ENCODE assay signal across 15 cellular contexts in the genomic region with DNA sequence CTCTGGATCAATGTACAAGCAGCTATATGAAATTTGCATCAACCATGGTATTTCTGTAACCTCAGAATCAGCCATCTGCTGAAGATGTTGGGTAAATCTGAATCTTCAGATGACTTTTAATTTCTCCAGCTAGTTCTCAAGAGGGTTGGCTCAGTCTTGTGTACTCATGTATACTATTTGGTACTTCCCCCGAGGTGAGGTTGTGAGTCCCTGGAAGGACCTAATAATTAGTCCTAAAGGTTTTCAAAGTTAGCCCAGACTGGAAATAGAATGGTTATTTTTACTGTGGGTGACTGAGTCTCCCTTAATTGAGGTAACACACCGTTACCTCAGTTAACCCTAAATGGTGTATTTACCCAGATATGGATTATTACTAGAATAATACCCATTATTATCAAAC.
DNase-seq lines count a peak whose midpoint lies in the region; ATAC-seq and TF ChIP-seq lines count a peak whose summit lies in the region.
"Had no signal": no experiment of that assay in that cellular context is flagged by ENCODE, and none has a peak within 500 bp of the region (broad histone marks: within the 10 kb centered on the region; RNA-seq: fewer than 3 reads in every experiment).

No MANE protein-coding gene starts in this region.

- no peak overlapping the region for H3K4me3 ChIP-seq in GM23248
- H3K4me3 ChIP-seq in OCI-LY3 (ENCODE audit: low read length), result no peak overlapping the region
- peak overlapping the region; percentile 62 for H3K4me3 ChIP-seq in left ventricle myocardium inferior
- H3K4me3 ChIP-seq in colonic mucosa, result no peak overlapping the region
- H3K4me3 ChIP-seq: BLaER1 treated with 17β-estradiol and CSF1 and Interleukin-3, amounts not matched to agents 10 nM and 100 nM had no signal

- H4K20me1 ChIP-seq in GM23248 (ENCODE audit: insufficient read depth) (no peaks in the 10 kb centered on the region), OCI-LY3 (ENCODE audit: insufficient read depth, low read length) (no peaks in the 10 kb centered on the region)
- H4K20me1 ChIP-seq: BLaER1 treated with 17β-estradiol and CSF1 and Interleukin-3, amounts not matched to agents 10 nM and 100 nM had no signal

- in situ Hi-C loops in GM23248 (cut with MboI), result no loop called here

- 0 out of 2 replicates have a peak overlapping the region, but pooled peaks have one; percentile 7 for H3K9ac ChIP-seq in GM23248
- H3K9ac ChIP-seq in OCI-LY3 (ENCODE audit: low read length), result no peak overlapping the region
- H3K9ac ChIP-seq in colonic mucosa (ENCODE audit: low read depth in 2 of 2, low read length in 2 of 2), result no peak overlapping the region
- H3K9ac ChIP-seq: BLaER1 treated with 17β-estradiol and CSF1 and Interleukin-3, amounts not matched to agents 10 nM and 100 nM had no signal

- intact Hi-C loops in Right ventricle myocardium inferior (cut with DNase I), result loop anchor here (5.0 kb wide), 1 partner anchor 91 kb away; no protein-coding TSS in a partner anchor
- intact Hi-C loops in cardiac septum (cut with DNase I), result no loop called here
- intact Hi-C loops in left ventricle myocardium inferior (cut with micrococcal nuclease), result loop anchor here (10.0 kb wide), 1 partner anchor 94 kb away; no protein-coding TSS in a partner anchor
- intact Hi-C loops in colonic mucosa (cut with DNase I), result loop anchor here (5.0 kb wide), 2 partner anchors 91 to 431 kb away; no protein-coding TSS in a partner anchor

- 47 to 53% methylated on average over 2 of the region's 2 CpGs for WGBS in GM23248 (ENCODE audit: low coverage in 1 of 2, low lambda C conversion rate in 2 of 2, missing lambda C conversion rate in 2 of 2), 2 experiments

- H3K9me3 ChIP-seq in GM23248 (ENCODE audit: low read depth) (no peaks in the 10 kb centered on the region), OCI-LY3 (ENCODE audit: insufficient read depth, low read length) (no peaks in the 10 kb centered on the region), left ventricle myocardium inferior (replicated peaks) (no peaks in the 10 kb centered on the region), colonic mucosa (no peaks in the 10 kb centered on the region)
- H3K9me3 ChIP-seq: BLaER1 treated with 17β-estradiol and CSF1 and Interleukin-3, amounts not matched to agents 10 nM and 100 nM had no signal

- no peak for DNase-seq in Right ventricle myocardium inferior (ENCODE audit: missing footprints)
- no peak for DNase-seq in cardiac septum (ENCODE audit: low spot score)
- no peak for DNase-seq in GM23248
- DNase-seq in left ventricle myocardium inferior, result no peak
- DNase-seq in activated CD4-positive, alpha-beta T cell treated with anti-CD3 and anti-CD28 coated beads for 4 hours, result no peak
- DNase-seq in OCI-M2 (lab: John Stamatoyannopoulos, UW; ENCODE audit: unreplicated experiment), result no peak
- DNase-seq in colonic mucosa, result no peak
- DNase-seq: 8988T; CD8-positive, alpha-beta T cell; DMS79 treated with DMSO at 0.1 percent for 48 hours; GF-D8; H9 had no signal

- no peak overlapping the region for H2AFZ ChIP-seq in GM23248
- no peak overlapping the region for H2AFZ ChIP-seq in OCI-LY3 (ENCODE audit: low read depth, low read length)

- H3K36me3 ChIP-seq in GM23248 (ENCODE audit: low read depth) (no peaks in the 10 kb centered on the region), OCI-LY3 (replicated peaks; ENCODE audit: low read depth, low read length) (no peaks in the 10 kb centered on the region), left ventricle myocardium inferior (peaks cover 18% of the 10 kb centered on the region), colonic mucosa (no peaks in the 10 kb centered on the region)
- H3K36me3 ChIP-seq: BLaER1 treated with 17β-estradiol and CSF1 and Interleukin-3, amounts not matched to agents 10 nM and 100 nM had no signal

- H3K9me2 ChIP-seq in GM23248 (ENCODE audit: insufficient read depth), result no peaks in the 10 kb centered on the region

- H3K27ac ChIP-seq in GM23248 (no peak overlapping the region), OCI-LY3 (ENCODE audit: low read length) (no peak overlapping the region), left ventricle myocardium inferior (replicated peaks) (peak overlapping the region; percentile 60), colonic mucosa (no peak overlapping the region)
- H3K27ac ChIP-seq: BLaER1 treated with 17β-estradiol and CSF1 and Interleukin-3, amounts not matched to agents 10 nM and 100 nM had no signal

- no peaks in the 10 kb centered on the region for H3K27me3 ChIP-seq in GM23248 (replicated peaks; ENCODE audit: insufficient read depth)
- peaks cover 17% of the 10 kb centered on the region; the same call in 1 of the 2 replicates for H3K27me3 ChIP-seq in OCI-LY3 (ENCODE audit: low read depth, low read length)
- no peaks in the 10 kb centered on the region for H3K27me3 ChIP-seq in left ventricle myocardium inferior (ENCODE audit: low read depth)
- no peaks in the 10 kb centered on the region for H3K27me3 ChIP-seq in colonic mucosa
- H3K27me3 ChIP-seq: BLaER1 treated with 17β-estradiol and CSF1 and Interleukin-3, amounts not matched to agents 10 nM and 100 nM had no signal

- H3K4me1 ChIP-seq in GM23248 (ENCODE audit: insufficient read depth), result peaks cover 13% of the 10 kb centered on the region
- peaks cover 18% of the 10 kb centered on the region for H3K4me1 ChIP-seq in OCI-LY3 (ENCODE audit: low read length)
- H3K4me1 ChIP-seq in left ventricle myocardium inferior, result peaks cover 8% of the 10 kb centered on the region
- no peaks in the 10 kb centered on the region for H3K4me1 ChIP-seq in colonic mucosa

- peak; percentile 15 for ATAC-seq in Right ventricle myocardium inferior
- ATAC-seq: CD8-positive, alpha-beta T cell; HepG2 had no signal

- H3K4me2 ChIP-seq in GM23248 (ENCODE audit: unreplicated experiment), result no peak overlapping the region
- H3K4me2 ChIP-seq in OCI-LY3 (ENCODE audit: low read length), result peak overlapping the region; percentile 25

- H3F3A ChIP-seq in GM23248 (ENCODE audit: insufficient read depth), result no peaks in the 10 kb centered on the region

- H3K79me2 ChIP-seq in GM23248 (ENCODE audit: insufficient read depth), result no peaks in the 10 kb centered on the region
- no peaks in the 10 kb centered on the region for H3K79me2 ChIP-seq in OCI-LY3 (ENCODE audit: low read length)

- TF ChIP-seq CTCF in OCI-LY3 (IDR thresholded peaks at IDR 0.05; ENCODE audit: low read depth, low read length) (no peak), left ventricle myocardium inferior (IDR thresholded peaks at IDR 0.05; ENCODE audit: borderline replicate concordance) (no peak), colonic mucosa (IDR thresholded peaks at IDR 0.05) (no peak)
